In genomic region chr15:60384526-60385127, GRCh38 we compare ENCODE assay signal across 1 cellular context.
TF ChIP-seq lines count a peak whose summit lies in the region.

No MANE protein-coding gene starts in this region.

TF ChIP-seq in A549, 52 proteins besides CTCF, POLR2A, EP300 and RAD21:
- no peak for TF ChIP-seq KDM1A (IDR thresholded peaks at IDR 0.05; ENCODE audit: low read depth)
- TF ChIP-seq HDAC2 (IDR thresholded peaks at IDR 0.05), result no peak
- no peak for TF ChIP-seq ELK1 (IDR thresholded peaks at IDR 0.05; ENCODE audit: low read depth, low read length)
- no peak for TF ChIP-seq FOSL2 (IDR thresholded peaks at IDR 0.05)
- no peak for TF ChIP-seq FOSL2 (CRISPR knock-in tag; IDR thresholded peaks at IDR 0.05)
- no peak for TF ChIP-seq SREBF2 (IDR thresholded peaks at IDR 0.05)
- TF ChIP-seq MAFK (IDR thresholded peaks at IDR 0.05; ENCODE audit: partially characterized antibody), result peak; percentile 80
- TF ChIP-seq TP53 (CRISPR knock-in tag; IDR thresholded peaks at IDR 0.05), result no peak
- no peak for TF ChIP-seq MYC (IDR thresholded peaks at IDR 0.05; ENCODE audit: borderline replicate concordance, low read length)
- peak; percentile 80 for TF ChIP-seq FOSB (CRISPR knock-in tag; IDR thresholded peaks at IDR 0.05)
- TF ChIP-seq CBX8 (IDR thresholded peaks at IDR 0.05), result no peak
- TF ChIP-seq RARB (CRISPR knock-in tag; IDR thresholded peaks at IDR 0.05), result 0 out of 2 replicates have a peak, but pooled peaks have one; percentile 48
- no peak for TF ChIP-seq RFX5 (IDR thresholded peaks at IDR 0.05)
- TF ChIP-seq HOXA7 (CRISPR knock-in tag; IDR thresholded peaks at IDR 0.05), result peak; percentile 75; the same call in 1 of the 2 replicates
- no peak for TF ChIP-seq ATOH8 (CRISPR knock-in tag; IDR thresholded peaks at IDR 0.05; ENCODE audit: low read depth)
- TF ChIP-seq ZNF302 (CRISPR knock-in tag; IDR thresholded peaks at IDR 0.05), result no peak
- no peak for TF ChIP-seq HOXB13 (CRISPR knock-in tag; IDR thresholded peaks at IDR 0.05; ENCODE audit: low read depth)
- TF ChIP-seq NR3C1 (IDR thresholded peaks at IDR 0.05), result no peak
- no peak for TF ChIP-seq PHF8 (IDR thresholded peaks at IDR 0.05; ENCODE audit: borderline replicate concordance, low read depth)
- no peak for TF ChIP-seq HMGXB4 (CRISPR knock-in tag; IDR thresholded peaks at IDR 0.05; ENCODE audit: borderline replicate concordance)
- 0 out of 2 replicates have a peak, but pooled peaks have one; percentile 28 for TF ChIP-seq REST (IDR thresholded peaks at IDR 0.05)
- TF ChIP-seq RCOR1 (IDR thresholded peaks at IDR 0.05; ENCODE audit: low read depth, low read length), result no peak
- no peak for TF ChIP-seq BCL3 (IDR thresholded peaks at IDR 0.05)
- 0 out of 5 replicates have a peak, but pooled peaks of 1 of the 2 experiments have one; percentile 4 for TF ChIP-seq JUN (IDR thresholded peaks at IDR 0.05)
- no peak for TF ChIP-seq NFE2L2 (conservative IDR thresholded peaks at IDR 0.05; ENCODE audit: low read length)
- no peak for TF ChIP-seq EHMT2 (IDR thresholded peaks at IDR 0.05; ENCODE audit: low read depth)
- TF ChIP-seq POLR2AphosphoS2 (conservative IDR thresholded peaks at IDR 0.05; ENCODE audit: low read length), result no peak
- no peak for TF ChIP-seq ZC3H11A (IDR thresholded peaks at IDR 0.05)
- no peak for TF ChIP-seq PBX3 (IDR thresholded peaks at IDR 0.05)
- no peak for TF ChIP-seq NPAS2 (CRISPR knock-in tag; IDR thresholded peaks at IDR 0.05; ENCODE audit: borderline replicate concordance)
- TF ChIP-seq BHLHE40 (IDR thresholded peaks at IDR 0.05; ENCODE audit: low read depth, low read length), result no peak
- TF ChIP-seq ZSCAN20 (CRISPR knock-in tag; IDR thresholded peaks at IDR 0.05), result no peak
- TF ChIP-seq SMC3 (IDR thresholded peaks at IDR 0.05), result no peak
- TF ChIP-seq HOXB5 (CRISPR knock-in tag; IDR thresholded peaks at IDR 0.05), result no peak
- no peak for TF ChIP-seq MAX (IDR thresholded peaks at IDR 0.05)
- TF ChIP-seq E2F6 (IDR thresholded peaks at IDR 0.05; ENCODE audit: borderline replicate concordance, low read depth), result no peak
- no peak for TF ChIP-seq CEBPB (IDR thresholded peaks at IDR 0.05)
- no peak for TF ChIP-seq EHF (CRISPR knock-in tag; IDR thresholded peaks at IDR 0.05)
- no peak for TF ChIP-seq HES2 (IDR thresholded peaks at IDR 0.05)
- TF ChIP-seq USF2 (IDR thresholded peaks at IDR 0.05), result 0 out of 2 replicates have a peak, but pooled peaks have one; percentile 8
- no peak for TF ChIP-seq JUNB (IDR thresholded peaks at IDR 0.05)
- no peak for TF ChIP-seq ZFP36 (IDR thresholded peaks at IDR 0.05; ENCODE audit: borderline replicate concordance, partially characterized antibody)
- TF ChIP-seq HEYL (CRISPR knock-in tag; IDR thresholded peaks at IDR 0.05), result no peak
